Comparison of ENCODE assay signal across 1 cellular context in the genomic region with DNA sequence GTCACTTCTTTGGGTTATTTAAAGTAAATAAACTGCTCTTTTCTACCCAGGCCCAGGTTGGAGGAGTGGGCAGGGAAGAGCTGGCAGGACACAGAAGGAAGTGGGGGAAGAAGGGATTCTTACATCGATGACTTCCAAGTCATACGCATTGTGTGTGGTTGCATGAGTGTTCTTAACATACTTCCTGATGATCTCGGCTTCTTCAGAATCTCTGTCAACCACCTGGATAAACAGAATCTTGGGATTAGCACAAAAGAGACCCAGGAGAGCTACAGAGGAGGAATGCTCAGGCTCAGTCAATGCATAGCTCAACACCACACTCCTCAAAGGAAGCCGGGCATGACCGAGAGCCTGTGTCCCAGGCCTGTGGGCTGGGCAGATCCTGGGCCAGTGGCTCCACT.
TF ChIP-seq lines count a peak whose summit lies in the region.

No MANE protein-coding gene starts in this region.

TF ChIP-seq in endothelial cell of umbilical vein, 7 proteins besides CTCF, POLR2A, EP300 and RAD21:
- TF ChIP-seq MYC (IDR thresholded peaks at IDR 0.05; ENCODE audit: low read depth, low read length) (no peak), FOS (IDR thresholded peaks at IDR 0.05; ENCODE audit: borderline replicate concordance, insufficient read depth, low read length) (peak; percentile 37)
- TF ChIP-seq, protein P1, sequence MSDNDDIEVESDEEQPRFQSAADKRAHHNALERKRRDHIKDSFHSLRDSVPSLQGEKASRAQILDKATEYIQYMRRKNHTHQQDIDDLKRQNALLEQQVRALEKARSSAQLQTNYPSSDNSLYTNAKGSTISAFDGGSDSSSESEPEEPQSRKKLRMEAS (IDR thresholded peaks at IDR 0.05; ENCODE audit: insufficient read depth, insufficient read length) = no peak
